Comparison of ENCODE assay signal across 8 cellular contexts in genomic region chr9:32384364-32385134, GRCh38. TPM values are rescaled to one million over a fixed set of nuclear protein-coding genes. Genes with fewer than 3 reads are reported as not detected.
A peak's percentile ranks its signal among the peaks of the same experiment; 100 is the strongest.
DNase-seq lines count a peak whose midpoint lies in the region; ATAC-seq and TF ChIP-seq lines count a peak whose summit lies in the region.

Gene ACO1 (plus strand): TSS chr9:32384643. CDS start chr9:32405507, 20,864 bp downstream.

- peak within 1 kb of the TSS; percentile 53 for H3K27ac Mint-ChIP-seq in CD4-positive, alpha-beta T cell

- no peaks in the 10 kb centered on the region for H3K9me3 ChIP-seq in CD4-positive, alpha-beta T cell (ENCODE audit: control insufficient read depth, low read length)

- intact Hi-C loops in CD4-positive, alpha-beta T cell (cut with DNase I, micrococcal nuclease): loop anchor here in 1 of 2 experiments (1.0 to 10.0 kb wide), 2 partner anchors 167 to 880 kb away; partner anchors contain the start of genes BAG1 and CHMP5

- H3K36me3 Mint-ChIP-seq in CD4-positive, alpha-beta T cell (ENCODE audit: low read depth): no peaks in the 10 kb centered on the region

- H3K4me3 Mint-ChIP-seq in CD4-positive, alpha-beta T cell: peak within 1 kb of the TSS; percentile 91

- peak; percentile 73 to 90 (median 80) for DNase-seq in CD4-positive, alpha-beta T cell
- peak; percentile 62 for DNase-seq in NCI-H82 treated with DMSO at 0.1 percent for 48 hours (lab: John Stamatoyannopoulos, UW; ENCODE audit: unreplicated experiment)
- DNase-seq in activated CD8-positive, alpha-beta memory T cell treated with anti-CD3 and anti-CD28 coated beads for 24 hours: peak; percentile 94
- peak; percentile 82 for DNase-seq in effector CD4-positive, alpha-beta T cell
- peak; percentile 93 for DNase-seq in medulla oblongata (ENCODE audit: extremely low spot score)
- peak; percentile 56 to 81 (median 63) for DNase-seq in stimulated activated CD4-positive, alpha-beta T cell treated with anti-CD3 and anti-CD28 coated beads, TNF-alpha, amount 100 ng/mL, for 48 hours (ENCODE audit: low read depth in 3 of 3)

- H3K27me3 Mint-ChIP-seq in CD4-positive, alpha-beta T cell: no peaks in the 10 kb centered on the region

- TF ChIP-seq CTCF in CD4-positive, alpha-beta T cell (IDR thresholded peaks at IDR 0.05): no peak

- H3K4me1 Mint-ChIP-seq in CD4-positive, alpha-beta T cell (ENCODE audit: low read depth): peaks cover 23% of the 10 kb centered on the region

- CTCF ChIA-PET in CD4-positive, alpha-beta T cell (lab: Charles Lee): interaction anchor here (0.6 to 4.3 kb wide), 7 partner anchors 9 to 584 kb away, joined by 3 to 22 read pairs (median 3); partner anchors contain the start of genes NDUFB6 and RIGI

- POLR2A ChIA-PET in CD4-positive, alpha-beta T cell (lab: Charles Lee): interaction anchor here (0.6 to 2.6 kb wide), 9 partner anchors 47 to 205 kb away, joined by 3 to 33 read pairs (median 4); partner anchors contain the start of genes NDUFB6, RIGI, SMIM27 and TOPORS

- H3K9me3 Mint-ChIP-seq in CD4-positive, alpha-beta T cell: no peaks in the 10 kb centered on the region

- peak; percentile 96 for ATAC-seq in CD4-positive, alpha-beta T cell (ENCODE audit: poor library complexity)
- ATAC-seq in GM19351 (IDR thresholded peaks at IDR 0.05; ENCODE audit: unreplicated experiment): peak; percentile 95
- peak; percentile 93 for ATAC-seq in HG03469 (IDR thresholded peaks at IDR 0.05; ENCODE audit: unreplicated experiment)

- H3K27me3 ChIP-seq in CD4-positive, alpha-beta T cell (ENCODE audit: control insufficient read depth, insufficient read depth, low read length): peaks cover 5% of the 10 kb centered on the region

- H3K27ac ChIP-seq in CD4-positive, alpha-beta T cell (ENCODE audit: low read depth, low read length): no peak within 1 kb of the TSS

RNA-seq across cellular contexts. Expression of gene ACO1, which starts in this region (rescaled TPM):
- 1 to 10 TPM; 3.1 TPM for total RNA-seq in CD4-positive, alpha-beta T cell
